14 cellular contexts compared by ENCODE assay signal in the genomic region with DNA sequence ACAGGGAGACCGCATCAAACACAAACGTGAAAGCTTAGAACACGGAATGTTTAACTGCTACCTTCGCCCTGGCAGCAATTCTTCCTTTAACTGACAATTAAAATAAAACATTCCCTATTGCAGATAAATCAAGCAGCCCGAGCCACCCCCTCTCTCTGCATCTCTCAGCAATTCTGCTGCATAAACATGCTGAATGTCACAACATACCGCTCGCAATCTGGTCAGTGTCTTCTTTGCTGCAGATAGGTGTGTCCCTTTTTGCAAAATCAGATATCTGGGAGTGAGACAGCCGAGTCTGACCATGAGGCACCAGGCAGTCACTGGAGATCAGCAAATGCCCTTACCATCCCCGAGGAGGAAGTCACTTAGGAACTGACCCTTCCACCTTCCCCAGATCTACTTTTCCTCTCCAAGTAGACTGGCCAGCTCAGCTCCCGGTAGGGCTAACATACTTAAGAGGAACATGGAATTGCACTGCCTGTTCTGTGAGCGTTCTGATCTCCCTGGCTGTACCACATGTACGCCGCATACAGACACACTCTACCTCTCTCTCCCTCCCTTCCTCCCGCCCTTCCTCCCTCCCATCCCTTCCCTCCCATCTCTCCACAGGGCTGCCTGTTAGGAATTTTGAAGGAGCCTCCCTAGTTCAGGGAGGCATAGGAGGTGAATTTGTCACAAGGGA. TPM values are rescaled to one million over a fixed set of nuclear protein-coding genes. Genes with fewer than 3 reads are reported as not detected.
DNase-seq lines count a peak whose midpoint lies in the region; ATAC-seq and TF ChIP-seq lines count a peak whose summit lies in the region.
"Had no signal": no experiment of that assay in that cellular context is flagged by ENCODE, and none has a peak within 500 bp of the region (broad histone marks: within the 10 kb centered on the region; RNA-seq: fewer than 3 reads in every experiment).

TSS of gene FRMD4A (minus strand) at position 535 of the 682 bp plus-strand sequence.

- H3K9me3 ChIP-seq in adrenal gland (replicated peaks in 1 of 3): no peaks in the 10 kb centered on the region
- H3K9me3 ChIP-seq in colonic mucosa: no peaks in the 10 kb centered on the region
- H3K9me3 ChIP-seq: neutrophil had no signal

- no peak for TF ChIP-seq CTCF in adrenal gland (IDR thresholded peaks at IDR 0.05)
- TF ChIP-seq CTCF in colonic mucosa (IDR thresholded peaks at IDR 0.05): no peak

- H3K4me3 ChIP-seq in adrenal gland (no peak within 1 kb of the TSS), colonic mucosa (no peak within 1 kb of the TSS)

- DNase-seq in A172 (ENCODE audit: low spot score) (no peak), adrenal gland (no peak), left cardiac atrium (no peak), occipital lobe (lab: John Stamatoyannopoulos, UW) (peak; percentile 62), colonic mucosa (no peak)
- DNase-seq in activated naive CD4-positive, alpha-beta T cell treated with Interleukin-2 at 50 U/mL for 16 hours: no peak
- DNase-seq: activated B cell treated with CpG ODN at 0.5 μM for 24 hours; activated naive CD4-positive, alpha-beta T cell; MV-4-11; PC-3 had no signal

- H3K4me1 ChIP-seq in adrenal gland (replicated peaks in 1 of 2) (no peaks in the 10 kb centered on the region), colonic mucosa (no peaks in the 10 kb centered on the region)

- ATAC-seq in left cardiac atrium (peak in 1 of 2 donors; percentile 76), GM21390 (IDR thresholded peaks at IDR 0.05; ENCODE audit: unreplicated experiment) (no peak)
- ATAC-seq in activated CD4-positive, CD25-positive, alpha-beta regulatory T cell treated with anti-CD3 and anti-CD28 coated beads, Interleukin-2, amount 50 U/mL, for 24 hours: no peak
- ATAC-seq: esophagus mucosa, PC-3 had no signal

- H3K27ac ChIP-seq in adrenal gland (no peak within 1 kb of the TSS), colonic mucosa (no peak within 1 kb of the TSS)
- H3K27ac ChIP-seq: neutrophil had no signal

- H3K27me3 ChIP-seq in adrenal gland (peaks cover 13% of the 10 kb centered on the region), colonic mucosa (no peaks in the 10 kb centered on the region)

- intact Hi-C loops in adrenal gland (cut with DNase I): no loop called here
- intact Hi-C loops in left cardiac atrium (cut with DNase I): no loop called here
- intact Hi-C loops in colonic mucosa (cut with DNase I): no loop called here

- H3K36me3 ChIP-seq in adrenal gland (replicated peaks in 1 of 2): no peaks in the 10 kb centered on the region
- no peaks in the 10 kb centered on the region for H3K36me3 ChIP-seq in colonic mucosa
- H3K36me3 ChIP-seq: neutrophil had no signal

- no peak for TF ChIP-seq POLR2A in adrenal gland (IDR thresholded peaks at IDR 0.05)

- WGBS in adrenal gland, 4 donors: 37 to 45% (median 39%) methylated on average over 13 to 14 of the region's 14 CpGs

- no peak within 1 kb of the TSS for H3K9ac ChIP-seq in colonic mucosa (ENCODE audit: low read depth in 2 of 2, low read length in 2 of 2)

RNA-seq across cellular contexts. Expression of gene FRMD4A, which starts in this region (rescaled TPM):
- 21.2 and 24.1 TPM in 2 replicates for total RNA-seq in A172 (2014; rRNA removed; shearing (Covaris generic))
- total RNA-seq in adrenal gland (10 to 100 TPM; 11.4 to 29.6 (median 17.1) TPM), left cardiac atrium (10 to 100 TPM; 39.0 to 44.2 TPM), occipital lobe (153 TPM), colonic mucosa (10 to 100 TPM in 1 of 2 donors, 1 to 10 TPM in 1; 8.6 to 10.2 TPM)
- polyA plus RNA-seq in adrenal gland: 10 to 100 TPM in 2 of 3 donors, 1 to 10 TPM in 1; 9.1 to 19.8 (median 13.1) TPM
